In the genomic region with DNA sequence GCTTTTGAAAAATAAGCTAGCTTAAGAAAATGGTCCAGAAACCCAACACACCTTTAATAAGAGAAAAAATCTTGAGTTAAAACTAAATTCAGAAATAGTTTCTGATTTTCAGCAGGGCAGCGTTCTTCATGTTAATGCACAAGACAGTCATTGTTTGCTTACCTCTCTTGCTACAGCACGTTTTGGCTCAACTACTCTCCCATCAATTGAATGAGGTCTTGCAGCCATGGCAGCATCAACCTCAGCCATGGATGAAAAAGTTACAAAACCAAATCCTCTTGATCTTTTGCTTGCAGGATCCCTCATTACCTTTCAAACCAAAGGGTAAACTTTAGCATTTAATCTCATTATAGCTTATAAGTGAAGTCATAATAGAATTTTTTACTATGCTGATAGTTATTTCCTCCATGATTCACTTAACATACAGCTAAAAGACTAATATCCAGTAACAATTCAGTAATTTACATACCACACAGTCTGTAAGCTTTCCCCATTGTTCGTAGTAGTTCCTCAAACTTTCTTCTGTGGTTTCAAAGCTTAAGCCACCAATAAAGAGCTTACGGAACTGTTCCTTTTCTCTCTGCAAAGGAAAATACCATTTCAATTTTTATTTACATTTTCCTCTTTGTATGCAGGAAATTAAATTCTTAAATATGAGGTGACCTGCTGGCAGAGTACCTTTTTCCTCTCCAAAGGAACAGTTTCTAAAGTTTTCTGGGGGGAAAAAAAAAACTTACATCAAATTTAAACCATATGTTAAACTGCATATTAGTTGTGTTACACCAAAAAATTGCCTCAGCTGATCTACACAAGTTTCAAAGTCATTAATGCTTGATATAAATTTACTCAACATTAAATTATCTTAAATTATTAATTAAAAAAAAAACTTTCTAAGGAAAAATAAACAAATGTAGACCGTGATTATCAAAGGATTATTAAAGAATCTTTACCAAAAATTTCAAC, we compare ENCODE assay signal across 8 cellular contexts. TPM values are rescaled to one million over a fixed set of nuclear protein-coding genes. Genes with fewer than 3 reads are reported as not detected.
DNase-seq lines count a peak whose midpoint lies in the region; ATAC-seq and TF ChIP-seq lines count a peak whose summit lies in the region.

No MANE protein-coding gene starts in this region.

- H3K36me3 ChIP-seq in Loucy (ENCODE audit: insufficient read depth, low read length), result peaks cover 69% of the 10 kb centered on the region
- H3K36me3 ChIP-seq in naive thymus-derived CD4-positive, alpha-beta T cell (ENCODE audit: control insufficient read depth in 2 of 3, insufficient read depth in 3 of 3, low read length in 3 of 3), result peaks cover 34 to 75% (median 43%) of the 10 kb centered on the region in 3 experiments

- ATAC-seq in naive thymus-derived CD4-positive, alpha-beta T cell, result no peak
- ATAC-seq in GM19463 (IDR thresholded peaks at IDR 0.05; ENCODE audit: unreplicated experiment), result no peak
- ATAC-seq in GM21723 (IDR thresholded peaks at IDR 0.05; ENCODE audit: unreplicated experiment), result no peak

- TF ChIP-seq CTCF in CD14-positive monocyte (IDR thresholded peaks at IDR 0.05) (no peak), Loucy (conservative IDR thresholded peaks at IDR 0.05; ENCODE audit: low read length) (no peak), brain (conservative IDR thresholded peaks at IDR 0.05) (no peak)

- peaks cover 0 to 6% (median 2%) of the 10 kb centered on the region in 7 donors for H3K9me3 Mint-ChIP-seq in CD14-positive monocyte
- H3K9me3 Mint-ChIP-seq in brain, result peaks cover 0 to 17% (median 2%) of the 10 kb centered on the region in 5 experiments
- H3K9me3 Mint-ChIP-seq in naive thymus-derived CD4-positive, alpha-beta T cell, result peaks cover 0 to 17% (median 0%) of the 10 kb centered on the region in 11 donors

- intact Hi-C loops in CD14-positive monocyte (cut with micrococcal nuclease), result loop anchor here (2.0 to 10.0 kb wide), 6 partner anchors 40 to 305 kb away; partner anchors contain the start of gene NFE2L3 (in 1 of the 2)
- intact Hi-C loops in naive thymus-derived CD4-positive, alpha-beta T cell (cut with micrococcal nuclease), result loop anchor here (1.0 to 5.0 kb wide), 7 partner anchors 7 to 305 kb away; no protein-coding TSS in a partner anchor

- H3K27ac Mint-ChIP-seq in CD14-positive monocyte, result peak overlapping the region; percentile 68 to 100 (median 95)
- H3K27ac Mint-ChIP-seq in brain, result peak overlapping the region in 2 of 5 experiments; percentile 37 to 100
- peak overlapping the region; percentile 25 to 100 (median 99) for H3K27ac Mint-ChIP-seq in naive thymus-derived CD4-positive, alpha-beta T cell

- peak overlapping the region; percentile 99 for H3K9ac ChIP-seq in Loucy (ENCODE audit: low read depth, low read length, poor library complexity, severe bottlenecking)

- H3K4me3 ChIP-seq in Loucy (ENCODE audit: low read length, poor library complexity, severe bottlenecking), result peak overlapping the region; percentile 93
- peak overlapping the region; percentile 99 for H3K4me3 ChIP-seq in naive thymus-derived CD4-positive, alpha-beta T cell (ENCODE audit: low read length)

- peaks cover 21% of the 10 kb centered on the region for H3K27me3 ChIP-seq in Loucy (ENCODE audit: insufficient read depth, low read length, poor library complexity, severe bottlenecking)
- H3K27me3 ChIP-seq in naive thymus-derived CD4-positive, alpha-beta T cell (ENCODE audit: control insufficient read depth in 2 of 2, insufficient read depth in 2 of 2, low read length in 2 of 2), result no peaks in the 10 kb centered on the region

- H3K4me3 Mint-ChIP-seq in CD14-positive monocyte, result peak overlapping the region; percentile 99 to 100
- H3K4me3 Mint-ChIP-seq in brain, result peak overlapping the region; percentile 97 to 100 (median 99)
- H3K4me3 Mint-ChIP-seq in naive thymus-derived CD4-positive, alpha-beta T cell, result peak overlapping the region; percentile 94 to 100 (median 100)

- H3K4me1 ChIP-seq in Loucy (ENCODE audit: insufficient read depth, low read length, poor library complexity, severe bottlenecking), result peaks cover 46% of the 10 kb centered on the region
- H3K4me1 ChIP-seq in naive thymus-derived CD4-positive, alpha-beta T cell (ENCODE audit: control insufficient read depth in 2 of 2, insufficient read depth in 2 of 2, low read length in 2 of 2), result peaks cover 49% of the 10 kb centered on the region in 2 donors

- H3K9me3 ChIP-seq in Loucy (ENCODE audit: insufficient read depth, low read depth, low read length), result no peaks in the 10 kb centered on the region
- no peaks in the 10 kb centered on the region for H3K9me3 ChIP-seq in naive thymus-derived CD4-positive, alpha-beta T cell (ENCODE audit: control insufficient read depth in 2 of 3, low read length in 3 of 3)

- peaks cover 81% of the 10 kb centered on the region for H4K20me1 ChIP-seq in Loucy (ENCODE audit: insufficient read depth, low read length, poor library complexity, severe bottlenecking)

- H3K79me2 ChIP-seq in Loucy (ENCODE audit: insufficient read depth, low read length), result peaks cover 89% of the 10 kb centered on the region

- H3K4me1 Mint-ChIP-seq in CD14-positive monocyte, result peaks cover 45% of the 10 kb centered on the region
- peaks cover 59% of the 10 kb centered on the region for H3K4me1 Mint-ChIP-seq in brain
- peaks cover 46 to 62% (median 51%) of the 10 kb centered on the region in 7 donors for H3K4me1 Mint-ChIP-seq in naive thymus-derived CD4-positive, alpha-beta T cell

- peaks cover 5% of the 10 kb centered on the region for H3F3A ChIP-seq in Loucy (ENCODE audit: low read depth)

- H3K9me2 ChIP-seq in Loucy (replicated peaks; ENCODE audit: low read depth, low read length), result no peaks in the 10 kb centered on the region

- H3K27ac ChIP-seq in naive thymus-derived CD4-positive, alpha-beta T cell (ENCODE audit: low read depth, low read length), result peak overlapping the region; percentile 97

- POLR2A ChIA-PET in naive thymus-derived CD4-positive, alpha-beta T cell (lab: Charles Lee), result interaction anchor here (0.7 to 13.1 kb wide), 11 partner anchors 13 to 119 kb away, joined by 3 to 289 read pairs (median 22); partner anchors contain the start of genes NFE2L3 and SNX10

- CTCF ChIA-PET in naive thymus-derived CD4-positive, alpha-beta T cell (lab: Charles Lee), result interaction anchor here (0.6 to 10.0 kb wide), 18 partner anchors 9 to 172 kb away, joined by 3 to 177 read pairs (median 6); partner anchors contain the start of genes NFE2L3 and SNX10

- DNase-seq in CD14-positive monocyte (ENCODE audit: low spot score), result no peak
- DNase-seq in naive thymus-derived CD4-positive, alpha-beta T cell, result no peak
- DNase-seq in superior temporal gyrus (ENCODE audit: extremely low spot score), result no peak
- DNase-seq in cortex of kidney (lab: John Stamatoyannopoulos, UW), result no peak

- peak overlapping the region; percentile 96 for H3K4me2 ChIP-seq in Loucy (ENCODE audit: low read depth, low read length, poor library complexity, severe bottlenecking)

- no peak overlapping the region for H2AFZ ChIP-seq in Loucy (ENCODE audit: low read length)

- H3K36me3 Mint-ChIP-seq in CD14-positive monocyte, result peaks cover 58 to 61% of the 10 kb centered on the region in 2 donors
- peaks cover 75% of the 10 kb centered on the region for H3K36me3 Mint-ChIP-seq in brain
- H3K36me3 Mint-ChIP-seq in naive thymus-derived CD4-positive, alpha-beta T cell, result peaks cover 37 to 75% (median 63%) of the 10 kb centered on the region in 5 donors

- H3K27me3 Mint-ChIP-seq in CD14-positive monocyte (ENCODE audit: low read depth in 3 of 3) (peaks cover 0 to 4% (median 0%) of the 10 kb centered on the region in 3 donors), brain (peaks cover 17% of the 10 kb centered on the region)
- peaks cover 0 to 9% (median 0%) of the 10 kb centered on the region in 5 donors for H3K27me3 Mint-ChIP-seq in naive thymus-derived CD4-positive, alpha-beta T cell

RNA-seq across cellular contexts. Expression of gene HNRNPA2B1, which starts 3.1 kb away (rescaled TPM):
- polyA plus RNA-seq in CD14-positive monocyte (100 to 1,000 TPM; 269 to 391 TPM), brain (ENCODE audit: insufficient read depth, low read depth, low replicate concordance) (772 TPM)
- total RNA-seq in naive thymus-derived CD4-positive, alpha-beta T cell, result 100 to 1,000 TPM; 394 to 702 (median 437) TPM
- 100 to 1,000 TPM; 612 to 833 TPM for polyA plus RNA-seq in naive thymus-derived CD4-positive, alpha-beta T cell

RNA-seq across cellular contexts. Expression of gene CBX3, which starts 4.1 kb away (rescaled TPM):
- polyA plus RNA-seq in CD14-positive monocyte (10 to 100 TPM; 63.7 to 78.1 TPM), brain (ENCODE audit: insufficient read depth, low read depth, low replicate concordance) (89.7 TPM)
- total RNA-seq in naive thymus-derived CD4-positive, alpha-beta T cell, result 100 to 1,000 TPM; 103 to 214 (median 155) TPM
- polyA plus RNA-seq in naive thymus-derived CD4-positive, alpha-beta T cell, result 100 to 1,000 TPM in 1 of 2 donors, 10 to 100 TPM in 1; 86.9 to 111 TPM

RNA-seq across cellular contexts. Expression of gene NFE2L3, which starts 45.4 kb away (rescaled TPM):
- polyA plus RNA-seq in CD14-positive monocyte (10 to 100 TPM; 10.6 to 17.2 TPM), brain (ENCODE audit: insufficient read depth, low read depth, low replicate concordance) (7.1 TPM)
- total RNA-seq in naive thymus-derived CD4-positive, alpha-beta T cell, result 10 to 100 TPM in 1 of 5 experiments, 1 to 10 TPM in 4; 1.1 to 49.5 (median 4.5) TPM
- polyA plus RNA-seq in naive thymus-derived CD4-positive, alpha-beta T cell, result 1 to 10 TPM; 2.6 to 4.8 TPM
